ENCODE assay signal across 1 cellular context in the genomic region with DNA sequence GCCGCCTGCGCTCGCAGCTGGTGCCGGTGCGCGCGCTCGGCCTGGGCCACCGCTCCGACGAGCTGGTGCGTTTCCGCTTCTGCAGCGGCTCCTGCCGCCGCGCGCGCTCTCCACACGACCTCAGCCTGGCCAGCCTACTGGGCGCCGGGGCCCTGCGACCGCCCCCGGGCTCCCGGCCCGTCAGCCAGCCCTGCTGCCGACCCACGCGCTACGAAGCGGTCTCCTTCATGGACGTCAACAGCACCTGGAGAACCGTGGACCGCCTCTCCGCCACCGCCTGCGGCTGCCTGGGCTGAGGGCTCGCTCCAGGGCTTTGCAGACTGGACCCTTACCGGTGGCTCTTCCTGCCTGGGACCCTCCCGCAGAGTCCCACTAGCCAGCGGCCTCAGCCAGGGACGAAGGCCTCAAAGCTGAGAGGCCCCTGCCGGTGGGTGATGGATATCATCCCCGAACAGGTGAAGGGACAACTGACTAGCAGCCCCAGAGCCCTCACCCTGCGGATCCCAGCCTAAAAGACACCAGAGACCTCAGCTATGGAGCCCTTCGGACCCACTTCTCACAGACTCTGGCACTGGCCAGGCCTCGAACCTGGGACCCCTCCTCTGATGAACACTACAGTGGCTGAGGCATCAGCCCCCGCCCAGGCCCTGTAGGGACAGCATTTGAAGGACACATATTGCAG.
TF ChIP-seq lines count a peak whose summit lies in the region.

No MANE protein-coding gene starts in this region.

TF ChIP-seq in GM12878, 131 proteins besides CTCF, POLR2A, EP300 and RAD21:
- TF ChIP-seq EGR1 (IDR thresholded peaks at IDR 0.05; ENCODE audit: borderline replicate concordance in 1 of 2, low read depth in 2 of 2, low read length in 2 of 2) (peak in 1 of 2 experiments; percentile 21; a peak in 1 of 3 replicates), HDAC6 (IDR thresholded peaks at IDR 0.05; ENCODE audit: unreplicated experiment) (peak; percentile 64), ASH2L (IDR thresholded peaks at IDR 0.05; ENCODE audit: borderline replicate concordance, low read depth) (no peak)
- TF ChIP-seq, protein P1, sequence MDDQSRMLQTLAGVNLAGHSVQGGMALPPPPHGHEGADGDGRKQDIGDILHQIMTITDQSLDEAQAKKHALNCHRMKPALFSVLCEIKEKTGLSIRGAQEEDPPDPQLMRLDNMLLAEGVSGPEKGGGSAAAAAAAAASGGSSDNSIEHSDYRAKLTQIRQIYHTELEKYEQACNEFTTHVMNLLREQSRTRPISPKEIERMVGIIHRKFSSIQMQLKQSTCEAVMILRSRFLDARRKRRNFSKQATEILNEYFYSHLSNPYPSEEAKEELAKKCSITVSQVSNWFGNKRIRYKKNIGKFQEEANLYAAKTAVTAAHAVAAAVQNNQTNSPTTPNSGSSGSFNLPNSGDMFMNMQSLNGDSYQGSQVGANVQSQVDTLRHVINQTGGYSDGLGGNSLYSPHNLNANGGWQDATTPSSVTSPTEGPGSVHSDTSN (IDR thresholded peaks at IDR 0.05; ENCODE audit: insufficient replicate concordance, low read depth, low read length) = no peak
TF ChIP-seq in GM12878: peak in this region for 2.
